24 cellular contexts compared by ENCODE assay signal in genomic region chr1:78887459-78887858, GRCh38.
A peak's percentile ranks its signal among the peaks of the same experiment; 100 is the strongest.
DNase-seq lines count a peak whose midpoint lies in the region; ATAC-seq, FAIRE-seq and TF ChIP-seq lines count a peak whose summit lies in the region.
"Had no signal": no experiment of that assay in that cellular context is flagged by ENCODE, and none has a peak within 500 bp of the region (broad histone marks: within the 10 kb centered on the region; RNA-seq: fewer than 3 reads in every experiment).

No MANE protein-coding gene starts in this region.

- TF ChIP-seq EP300 in A549 (IDR thresholded peaks at IDR 0.05) (no peak), H1 (IDR thresholded peaks at IDR 0.05; ENCODE audit: borderline replicate concordance in 1 of 2, low read depth in 2 of 2, low read length in 2 of 2) (no peak)

- no peaks in the 10 kb centered on the region for H3K23me2 ChIP-seq in H1 (ENCODE audit: low read depth, low read length)

- H3K9ac ChIP-seq in H1 (replicated peaks in 1 of 4; ENCODE audit: extremely low read depth in 1 of 4, low read depth in 3 of 4, low read length in 3 of 4) = no peak overlapping the region
- H3K9ac ChIP-seq: BLaER1 treated with 17β-estradiol and CSF1 and Interleukin-3, amounts not matched to agents 10 nM and 100 nM had no signal

- H4K5ac ChIP-seq in H1 (ENCODE audit: insufficient read length, low read depth, low read length) = no peak overlapping the region

- no peak overlapping the region for H3K23ac ChIP-seq in H1 (ENCODE audit: insufficient read length)

- FAIRE-seq in A549 (lab: Jason Lieb, UNC) (no peak), H1 (lab: Jason Lieb, UNC) (no peak)
- FAIRE-seq: A204.1, GM12878, GM12892, GM18507 had no signal

- no peak overlapping the region for H2AFZ ChIP-seq in H1 (ENCODE audit: low read length)

- ATAC-seq in A549 (no peak), left lung (no peak)
- no peak for ATAC-seq in activated naive CD4-positive, alpha-beta T cell treated with anti-CD3 and anti-CD28 coated beads, Interleukin-2, amount 50 U/mL, for 72 hours
- ATAC-seq: CD8-positive, alpha-beta T cell; GM12878 had no signal

- no peak overlapping the region for H3K18ac ChIP-seq in H1 (ENCODE audit: extremely low read depth, low read length)

- TF ChIP-seq CTCF in A549 (IDR thresholded peaks at IDR 0.05) (no peak), HEK293 (tag by site-specific recombination; IDR thresholded peaks at IDR 0.05) (no peak), VCaP (conservative IDR thresholded peaks at IDR 0.05) (no peak), H1 (IDR thresholded peaks at IDR 0.05; ENCODE audit: control extremely low read depth in 1 of 3, insufficient read depth in 1 of 3, low read depth in 1 of 3, low read length in 3 of 3) (no peak), left lung (IDR thresholded peaks at IDR 0.05) (no peak), Caco-2 (IDR thresholded peaks at IDR 0.05; ENCODE audit: insufficient read depth in 1 of 2, low read depth in 1 of 2, low read length in 1 of 2, severe bottlenecking in 1 of 2, unreplicated experiment in 1 of 2) (no peak)

- H3K4me3 ChIP-seq in A549 (no peak overlapping the region), HEK293 (ENCODE audit: low read depth, low read length) (no peak overlapping the region), H1 (ENCODE audit: extremely low read depth in 1 of 4, insufficient read depth in 2 of 4, low read depth in 3 of 4, low read length in 4 of 4) (no peak overlapping the region), left lung (no peak overlapping the region), Caco-2 (ENCODE audit: low read depth, low read length) (no peak overlapping the region)
- H3K4me3 ChIP-seq: BLaER1 treated with 17β-estradiol and CSF1 and Interleukin-3, amounts not matched to agents 10 nM and 100 nM; GM12878 had no signal

- no peaks in the 10 kb centered on the region for H3K79me2 ChIP-seq in H1 (ENCODE audit: control insufficient read depth in 1 of 2, insufficient read depth in 2 of 2, low read length in 2 of 2)

- H2BK20ac ChIP-seq in H1 (ENCODE audit: low read length) = no peak overlapping the region

- H3K27ac ChIP-seq in A549 (no peak overlapping the region), HEK293 (ENCODE audit: extremely low read depth, low read depth, low read length) (no peak overlapping the region), VCaP (peak overlapping the region; percentile 58), H1 (ENCODE audit: low read depth, low read length) (no peak overlapping the region), left lung (no peak overlapping the region)
- H3K27ac ChIP-seq: BLaER1 treated with 17β-estradiol and CSF1 and Interleukin-3, amounts not matched to agents 10 nM and 100 nM had no signal

- no peaks in the 10 kb centered on the region for H4K20me1 ChIP-seq in H1 (replicated peaks in 1 of 2; ENCODE audit: control insufficient read depth in 1 of 2, insufficient read depth in 2 of 2, low read length in 2 of 2)
- H4K20me1 ChIP-seq: BLaER1 treated with 17β-estradiol and CSF1 and Interleukin-3, amounts not matched to agents 10 nM and 100 nM had no signal

- H3K27me3 ChIP-seq in H1 (replicated peaks in 1 of 4; ENCODE audit: control insufficient read depth in 3 of 4, extremely low read depth in 1 of 4, insufficient read depth in 3 of 4, low read length in 3 of 4) = peaks cover 0 to 1% (median 0%) of the 10 kb centered on the region in 4 experiments; a peak in 1 of 7 replicates
- H3K27me3 ChIP-seq in left lung = no peaks in the 10 kb centered on the region
- H3K27me3 ChIP-seq in Caco-2 (replicated peaks; ENCODE audit: control insufficient read depth, insufficient read depth, low read length) = no peaks in the 10 kb centered on the region
- H3K27me3 ChIP-seq: BLaER1 treated with 17β-estradiol and CSF1 and Interleukin-3, amounts not matched to agents 10 nM and 100 nM had no signal

- H3K9me3 Mint-ChIP-seq in Caco-2 (ENCODE audit: unreplicated experiment) = no peaks in the 10 kb centered on the region
- no peaks in the 10 kb centered on the region for H3K9me3 Mint-ChIP-seq in activated naive CD4-positive, alpha-beta T cell treated with anti-CD3 and anti-CD28 coated beads, Interleukin-2, amount 50 U/mL, for 72 hours
- H3K9me3 Mint-ChIP-seq: CD4-positive, alpha-beta T cell; CD8-positive, alpha-beta T cell had no signal

- no peaks in the 10 kb centered on the region for H3K27me3 Mint-ChIP-seq in Caco-2 (ENCODE audit: insufficient read depth, unreplicated experiment)
- H3K27me3 Mint-ChIP-seq: B cell; CD4-positive, alpha-beta T cell had no signal

- DNase-seq in A549 (ENCODE audit: low read depth in 1 of 2, low spot score in 1 of 2) (no peak), H1 (ENCODE audit: low read depth in 1 of 2, low spot score in 2 of 2) (no peak), left lung (no peak), Caco-2 (no peak)
- no peak for DNase-seq in activated naive CD4-positive, alpha-beta T cell treated with anti-CD3 and anti-CD28 coated beads, Interleukin-2, amount 50 U/mL, for 72 hours (ENCODE audit: low spot score in 2 of 2)
- DNase-seq: 8988T; AML-193; CD4-positive, alpha-beta T cell; CD8-positive, alpha-beta T cell; DMS 273 treated with DMSO at 0.1 percent for 48 hours; DMS153; DMS53; DMS79; DND-41; EL; GDM1 had no signal

- CTCF ChIA-PET in A549 (lab: Yijun Ruan, JAX) (interaction anchor here (0.6 kb wide), 1 partner anchor 212 kb away, joined by 4 read pairs; no protein-coding TSS in a partner anchor), HEK293 (lab: Yijun Ruan, JAX) (no interaction called here), H1 (lab: Charles Lee; ENCODE audit: partially characterized antibody) (no interaction called here), Caco-2 (lab: Charles Lee) (no interaction called here)

- H2BK120ac ChIP-seq in H1 (replicated peaks; ENCODE audit: low read depth, low read length) = no peak overlapping the region

- no TSS peak for BruUV-seq in Caco-2 (replicated peaks; lab: Mats Ljungman, UMichigan)

- H3K36me3 ChIP-seq in HEK293 (ENCODE audit: control insufficient read depth in 2 of 2, insufficient read depth in 1 of 2, low read length in 2 of 2) = no peaks in the 10 kb centered on the region
- no peaks in the 10 kb centered on the region for H3K36me3 ChIP-seq in H1 (ENCODE audit: control insufficient read depth in 2 of 4, insufficient read depth in 4 of 4, low read length in 3 of 4)
- H3K36me3 ChIP-seq in left lung = no peaks in the 10 kb centered on the region
- no peaks in the 10 kb centered on the region for H3K36me3 ChIP-seq in Caco-2 (ENCODE audit: control insufficient read depth, insufficient read depth, low read length)
- H3K36me3 ChIP-seq: BLaER1 treated with 17β-estradiol and CSF1 and Interleukin-3, amounts not matched to agents 10 nM and 100 nM had no signal

- H4K91ac ChIP-seq in H1 (replicated peaks; ENCODE audit: insufficient read length, low read length) = no peak overlapping the region

- H2BK15ac ChIP-seq in H1 (ENCODE audit: low read length) = no peak overlapping the region

- no peak overlapping the region for H3K4ac ChIP-seq in H1 (replicated peaks; ENCODE audit: insufficient read length, low read depth, low read length)

- no peak overlapping the region for H2BK5ac ChIP-seq in H1 (ENCODE audit: low read depth, low read length)

- POLR2A ChIA-PET in A549 (lab: Yijun Ruan, JAX) (no interaction called here), HEK293 (lab: Yijun Ruan, JAX) (no interaction called here), H1 (lab: Charles Lee; ENCODE audit: partially characterized antibody) (no interaction called here), Caco-2 (lab: Charles Lee) (no interaction called here)

- no peak overlapping the region for H3K14ac ChIP-seq in H1 (ENCODE audit: insufficient read length)

- intact Hi-C loops in left lung (cut with DNase I) = no loop called here
- intact Hi-C loops in Caco-2 (cut with micrococcal nuclease; ENCODE audit: unreplicated experiment) = no loop called here

- no peak for TF ChIP-seq RAD21 in A549 (conservative IDR thresholded peaks at IDR 0.05 in 1 of 2, IDR thresholded peaks at IDR 0.05 in 1 of 2)
- no peak for TF ChIP-seq RAD21 in H1 (IDR thresholded peaks at IDR 0.05 in 1 of 2, conservative IDR thresholded peaks at IDR 0.05 in 1 of 2; ENCODE audit: low read depth in 2 of 2, low read length in 2 of 2)

- H3K4me1 Mint-ChIP-seq in Caco-2 (ENCODE audit: low read depth, unreplicated experiment) = no peaks in the 10 kb centered on the region
- H3K4me1 Mint-ChIP-seq: B cell had no signal

- H3K4me3 Mint-ChIP-seq in Caco-2 (ENCODE audit: unreplicated experiment) = no peak overlapping the region
- H3K4me3 Mint-ChIP-seq: B cell; CD4-positive, alpha-beta T cell; CD8-positive, alpha-beta T cell had no signal

- H3K27ac Mint-ChIP-seq in Caco-2 (ENCODE audit: unreplicated experiment) = no peak overlapping the region
- no peak overlapping the region for H3K27ac Mint-ChIP-seq in activated naive CD4-positive, alpha-beta T cell treated with anti-CD3 and anti-CD28 coated beads, Interleukin-2, amount 50 U/mL, for 72 hours
- H3K27ac Mint-ChIP-seq: B cell; CD4-positive, alpha-beta T cell; CD8-positive, alpha-beta T cell had no signal

- no peaks in the 10 kb centered on the region for H3K79me1 ChIP-seq in H1 (ENCODE audit: low read depth, low read length)

- H2BK12ac ChIP-seq in H1 (ENCODE audit: low read depth, low read length) = no peak overlapping the region

- H3K4me1 ChIP-seq in A549 = peaks cover 9% of the 10 kb centered on the region; the same call in 2 of the 3 replicates
- H3K4me1 ChIP-seq in HEK293 (ENCODE audit: control insufficient read depth, insufficient read depth, low read length) = peaks cover 14% of the 10 kb centered on the region
- H3K4me1 ChIP-seq in H1 (replicated peaks in 1 of 4; ENCODE audit: control insufficient read depth in 3 of 4, insufficient read depth in 4 of 4, low read length in 3 of 4) = peaks cover 0 to 7% (median 3%) of the 10 kb centered on the region in 4 experiments; a peak in 4 of 7 replicates
- no peaks in the 10 kb centered on the region for H3K4me1 ChIP-seq in left lung
- no peaks in the 10 kb centered on the region for H3K4me1 ChIP-seq in Caco-2

- H3K56ac ChIP-seq in H1 (replicated peaks; ENCODE audit: insufficient read length, low read depth, low read length) = no peak overlapping the region

- H3K4me2 ChIP-seq in A549 (no peak overlapping the region), H1 (ENCODE audit: insufficient read depth in 1 of 2, low read depth in 2 of 2, low read length in 2 of 2) (no peak overlapping the region)
- H3K4me2 ChIP-seq: BLaER1 treated with 17β-estradiol and CSF1 and Interleukin-3, amounts not matched to agents 10 nM and 100 nM had no signal

- H3K36me3 Mint-ChIP-seq in Caco-2 (ENCODE audit: insufficient read depth, unreplicated experiment) = no peaks in the 10 kb centered on the region
- no peaks in the 10 kb centered on the region for H3K36me3 Mint-ChIP-seq in activated naive CD4-positive, alpha-beta T cell treated with anti-CD3 and anti-CD28 coated beads, Interleukin-2, amount 50 U/mL, for 72 hours
- H3K36me3 Mint-ChIP-seq: CD8-positive, alpha-beta T cell had no signal

- no peak overlapping the region for H2AK5ac ChIP-seq in H1 (ENCODE audit: low read depth, low read length)

- WGBS in A549 (ENCODE audit: missing lambda C conversion rate) = 88% methylated on average over 2 of the region's 2 CpGs
- 96% methylated on average over 2 of the region's 2 CpGs; no CpG with 5 or more reads in 1 of the 2 experiments for WGBS in H1 (ENCODE audit: extremely low coverage in 1 of 2, insufficient coverage in 1 of 2, insufficient read length in 1 of 2, insufficient replicate concordance in 2 of 2, low coverage in 1 of 2, low lambda C conversion rate in 2 of 2, missing lambda C conversion rate in 1 of 2), 2 experiments

- TF ChIP-seq POLR2A in A549 (IDR thresholded peaks at IDR 0.05; ENCODE audit: low read length) (no peak), H1 (IDR thresholded peaks at IDR 0.05; ENCODE audit: control extremely low read depth in 1 of 2, low read depth in 2 of 2, low read length in 2 of 2) (no peak)

- H3K9me3 ChIP-seq in A549 (no peaks in the 10 kb centered on the region), HEK293 (ENCODE audit: control insufficient read depth, insufficient read depth, low read depth, low read length) (no peaks in the 10 kb centered on the region), H1 (ENCODE audit: insufficient read depth in 2 of 2, low read depth in 1 of 2, low read length in 1 of 2) (no peaks in the 10 kb centered on the region), left lung (no peaks in the 10 kb centered on the region), Caco-2 (no peaks in the 10 kb centered on the region)
- H3K9me3 ChIP-seq: BLaER1 treated with 17β-estradiol and CSF1 and Interleukin-3, amounts not matched to agents 10 nM and 100 nM had no signal

- no peak overlapping the region for H4K8ac ChIP-seq in H1 (ENCODE audit: extremely low read depth, insufficient read depth, low read length)
